ENCODE assay signal across 17 cellular contexts in genomic region chr4:71440612-71441011, GRCh38.
DNase-seq lines count a peak whose midpoint lies in the region; ATAC-seq, FAIRE-seq and TF ChIP-seq lines count a peak whose summit lies in the region.
"Had no signal": no experiment of that assay in that cellular context is flagged by ENCODE, and none has a peak within 500 bp of the region (broad histone marks: within the 10 kb centered on the region; RNA-seq: fewer than 3 reads in every experiment).

No MANE protein-coding gene starts in this region.

- POLR2A ChIA-PET in HepG2 (lab: Yijun Ruan, JAX), result no interaction called here

- TF ChIP-seq EP300 in HepG2 (IDR thresholded peaks at IDR 0.05; ENCODE audit: low read depth in 2 of 2, low read length in 2 of 2), result no peak
- no peak for TF ChIP-seq EP300 in HepG2 (CRISPR knock-in tag; IDR thresholded peaks at IDR 0.05; ENCODE audit: borderline replicate concordance)

- H3K4me1 Mint-ChIP-seq in nephron, result peaks cover 23% of the 10 kb centered on the region
- H3K4me1 Mint-ChIP-seq: B cell had no signal

- H3K9me3 ChIP-seq in HepG2 (ENCODE audit: low read length) (no peaks in the 10 kb centered on the region), tibial artery (no peaks in the 10 kb centered on the region)
- H3K9me3 ChIP-seq: HAP-1 had no signal

- no peaks in the 10 kb centered on the region for H4K20me1 ChIP-seq in HepG2 (ENCODE audit: insufficient read depth, low read length)
- H4K20me1 ChIP-seq: BLaER1 treated with 17β-estradiol and CSF1 and Interleukin-3, amounts not matched to agents 10 nM and 100 nM had no signal

- no peaks in the 10 kb centered on the region for H3K27me3 Mint-ChIP-seq in nephron (ENCODE audit: low read depth)
- H3K27me3 Mint-ChIP-seq: B cell had no signal

- H3K4me3 ChIP-seq in HepG2 (replicated peaks in 1 of 3; ENCODE audit: insufficient read depth in 1 of 3, low read depth in 2 of 3, low read length in 3 of 3), result no peak overlapping the region
- no peak overlapping the region for H3K4me3 ChIP-seq in tibial artery
- H3K4me3 ChIP-seq: BLaER1 treated with 17β-estradiol and CSF1 and Interleukin-3, amounts not matched to agents 10 nM and 100 nM; GM12878; HAP-1 had no signal

- no peak overlapping the region for H3K4me3 Mint-ChIP-seq in nephron
- H3K4me3 Mint-ChIP-seq: B cell; CD8-positive, alpha-beta T cell; IgD-negative memory B cell had no signal

- no peak for TF ChIP-seq POLR2A in HepG2 (IDR thresholded peaks at IDR 0.05; ENCODE audit: insufficient read depth in 1 of 2, low read depth in 2 of 2, low read length in 2 of 2)

- H3K27me3 ChIP-seq in HepG2 (ENCODE audit: control insufficient read depth in 1 of 2, insufficient read depth in 2 of 2, low read length in 2 of 2), result no peaks in the 10 kb centered on the region
- H3K27me3 ChIP-seq in tibial artery, result no peaks in the 10 kb centered on the region
- H3K27me3 ChIP-seq: BLaER1 treated with 17β-estradiol and CSF1 and Interleukin-3, amounts not matched to agents 10 nM and 100 nM had no signal

- H3K36me3 ChIP-seq in HepG2 (replicated peaks in 1 of 2; ENCODE audit: control insufficient read depth in 1 of 2, insufficient read depth in 2 of 2, low read length in 2 of 2), result no peaks in the 10 kb centered on the region
- H3K36me3 ChIP-seq in tibial artery, result no peaks in the 10 kb centered on the region
- H3K36me3 ChIP-seq: BLaER1 treated with 17β-estradiol and CSF1 and Interleukin-3, amounts not matched to agents 10 nM and 100 nM; HAP-1 had no signal

- H3K27ac ChIP-seq in HepG2 (ENCODE audit: extremely low read length, insufficient read depth, low read length) (no peak overlapping the region), tibial artery (no peak overlapping the region)
- H3K27ac ChIP-seq: BLaER1 treated with 17β-estradiol and CSF1 and Interleukin-3, amounts not matched to agents 10 nM and 100 nM; HL-60 had no signal

- TF ChIP-seq CTCF in HepG2 (CRISPR knock-in tag; IDR thresholded peaks at IDR 0.05), result no peak
- no peak for TF ChIP-seq CTCF in nephron (IDR thresholded peaks at IDR 0.05; ENCODE audit: unreplicated experiment in 3 of 3)
- no peak for TF ChIP-seq CTCF in tibial artery (IDR thresholded peaks at IDR 0.05)

- no peak for ATAC-seq in HepG2
- ATAC-seq: CD8-positive, alpha-beta T cell; GM12878 had no signal

- no peaks in the 10 kb centered on the region for H3K9me3 Mint-ChIP-seq in nephron
- H3K9me3 Mint-ChIP-seq: CD8-positive, alpha-beta T cell had no signal

- no peaks in the 10 kb centered on the region for H3K36me3 Mint-ChIP-seq in nephron (ENCODE audit: low read depth)
- H3K36me3 Mint-ChIP-seq: CD8-positive, alpha-beta T cell; IgD-negative memory B cell had no signal

- CTCF ChIA-PET in HepG2 (lab: Yijun Ruan, JAX; ENCODE audit: low intra/inter-chr PET ratio, low total read pairs), result no interaction called here

- H3K79me2 ChIP-seq in HepG2 (ENCODE audit: insufficient read depth, low read length), result no peaks in the 10 kb centered on the region

- no peak for FAIRE-seq in HepG2 (lab: Jason Lieb, UNC)
- FAIRE-seq: GM12878, H1 had no signal

- peak overlapping the region in 2 of 3 experiments; percentile 72 to 91 for H3K27ac Mint-ChIP-seq in nephron
- H3K27ac Mint-ChIP-seq: B cell; CD8-positive, alpha-beta T cell; IgD-negative memory B cell had no signal

- 0% methylated on average over 2 of the region's 2 CpGs for WGBS in HepG2 (ENCODE audit: low lambda C conversion rate)

- H3K4me1 ChIP-seq in HepG2 (ENCODE audit: insufficient read depth, low read length) (no peaks in the 10 kb centered on the region), tibial artery (peaks cover 0 to 6% (median 0%) of the 10 kb centered on the region in 4 donors)
- H3K4me1 ChIP-seq: BLaER1 treated with 17β-estradiol and CSF1 and Interleukin-3, amounts not matched to agents 10 nM and 100 nM; HAP-1 had no signal

- no peak overlapping the region for H3K4me2 ChIP-seq in HepG2 (ENCODE audit: low read depth, low read length)
- H3K4me2 ChIP-seq: BLaER1 treated with 17β-estradiol and CSF1 and Interleukin-3, amounts not matched to agents 10 nM and 100 nM had no signal

- no TSS peak for BruUV-seq in HepG2 (replicated peaks; lab: Mats Ljungman, UMichigan)

- intact Hi-C loops in HepG2 (cut with micrococcal nuclease; ENCODE audit: unreplicated experiment), result loop anchor here (10.0 kb wide), 1 partner anchor 1456 kb away; no protein-coding TSS in a partner anchor
- intact Hi-C loops in tibial artery (cut with DNase I; ENCODE audit: low total_unique reads), result no loop called here

- in situ Hi-C loops in HepG2 (cut with HindIII; ENCODE audit: extremely low pct_ligation_motif_present, low pct_unique_long_range_greater_than_20kb), result no loop called here

- H2AFZ ChIP-seq in HepG2 (ENCODE audit: low read length), result no peak overlapping the region

- no peak for TF ChIP-seq RAD21 in HepG2 (CRISPR knock-in tag; IDR thresholded peaks at IDR 0.05)

- DNase-seq in dedifferentiated amniotic fluid mesenchymal stem cell (ENCODE audit: extremely low spot score) (peak; percentile 1), HepG2 (ENCODE audit: low spot score) (no peak), tibial artery (no peak), hypothalamus (lab: John Stamatoyannopoulos, UW) (no peak), NCI-H146 (lab: John Stamatoyannopoulos, UW) (no peak)
- DNase-seq: Calu3; CD8-positive, alpha-beta T cell; DMS79 treated with DMSO at 0.1 percent for 48 hours; GF-D8 had no signal

- no peak overlapping the region for H3K9ac ChIP-seq in HepG2 (ENCODE audit: insufficient read depth, low read depth, low read length)
- H3K9ac ChIP-seq: BLaER1 treated with 17β-estradiol and CSF1 and Interleukin-3, amounts not matched to agents 10 nM and 100 nM had no signal

TF ChIP-seq in HepG2, 621 proteins besides CTCF, POLR2A, EP300 and RAD21:
- TF ChIP-seq SP140L (CRISPR knock-in tag; IDR thresholded peaks at IDR 0.05; ENCODE audit: borderline replicate concordance), result no peak
- no peak for TF ChIP-seq ZFP90 (CRISPR knock-in tag; IDR thresholded peaks at IDR 0.05; ENCODE audit: borderline replicate concordance)
- TF ChIP-seq ZNF691 (CRISPR knock-in tag; IDR thresholded peaks at IDR 0.05; ENCODE audit: borderline replicate concordance, low read depth), result no peak
- TF ChIP-seq MNT (IDR thresholded peaks at IDR 0.05), result peak; percentile 67
